ENCODE assay signal across 27 cellular contexts in the genomic region with DNA sequence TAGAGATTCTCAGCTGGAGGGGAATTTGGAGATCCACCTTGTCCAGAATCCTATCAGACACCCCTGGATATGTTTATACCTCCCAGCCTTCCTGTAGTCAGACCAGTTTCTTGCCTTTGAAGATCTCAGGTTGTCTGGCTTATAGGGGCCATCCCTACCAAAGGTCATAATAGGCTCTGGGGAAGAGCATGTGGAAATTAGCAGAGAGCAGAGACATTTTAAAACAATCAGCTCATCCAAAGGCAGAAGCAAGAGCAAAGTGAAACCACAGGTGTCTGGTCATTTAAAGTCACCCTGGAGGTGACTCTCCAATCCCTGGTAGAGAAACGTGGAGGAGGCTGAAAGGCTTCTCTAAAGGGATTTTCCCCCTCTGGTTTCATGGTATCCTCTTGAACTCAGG.
"Had no signal": no experiment of that assay in that cellular context is flagged by ENCODE, and none has a peak within 500 bp of the region (broad histone marks: within the 10 kb centered on the region; RNA-seq: fewer than 3 reads in every experiment).

No MANE protein-coding gene starts in this region.

- H3K9me3 ChIP-seq: stomach, suprapubic skin, testis, thoracic aorta, thyroid gland, tibial artery, tibial nerve, transverse colon, upper lobe of left lung, upper lobe of right lung, uterus, vagina had no signal

- H3K36me3 ChIP-seq: stomach, suprapubic skin, thoracic aorta, thyroid gland, tibial artery, tibial nerve, transverse colon, upper lobe of left lung, upper lobe of right lung, uterus, vagina had no signal

- H3K27ac Mint-ChIP-seq: stimulated activated effector memory CD8-positive, alpha-beta T cell treated with anti-CD3 and anti-CD28 coated beads, Interleukin-12 subunit alpha, Interleukin-12 subunit beta, amount 100 ng/mL, for 72 hours; stimulated activated memory B cell treated with anti-CD40 and anti-IgM and Interleukin-4, amounts not matched to agents 10 μg/mL and 1 μg/mL and 100 μg/mL, for 72 hours; stimulated activated naive CD8-positive, alpha-beta T cell treated with anti-CD3 and anti-CD28 coated beads, Interleukin-15, amount 100 ng/mL, for 72 hours; stimulated activated naive CD8-positive, alpha-beta T cell treated with anti-CD3 and anti-CD28 coated beads, Interleukin-15, Interleukin-2, amounts not matched to agents 100 ng/mL and 50 ng/mL, for 24 hours; type B pancreatic cell had no signal

- H3K4me3 Mint-ChIP-seq: stimulated activated effector memory CD8-positive, alpha-beta T cell treated with anti-CD3 and anti-CD28 coated beads, Interleukin-12 subunit alpha, Interleukin-12 subunit beta, amount 100 ng/mL, for 72 hours; stimulated activated memory B cell treated with anti-CD40 and anti-IgM and Interleukin-4, amounts not matched to agents 10 μg/mL and 1 μg/mL and 100 μg/mL, for 72 hours; stimulated activated naive CD8-positive, alpha-beta T cell treated with anti-CD3 and anti-CD28 coated beads, Interleukin-15, amount 100 ng/mL, for 72 hours; stimulated activated naive CD8-positive, alpha-beta T cell treated with anti-CD3 and anti-CD28 coated beads, Interleukin-15, Interleukin-2, amounts not matched to agents 100 ng/mL and 50 ng/mL, for 24 hours; type B pancreatic cell had no signal

- H3K27me3 Mint-ChIP-seq: stimulated activated memory B cell treated with anti-CD40 and anti-IgM and Interleukin-4, amounts not matched to agents 10 μg/mL and 1 μg/mL and 100 μg/mL, for 72 hours had no signal

- ATAC-seq: stimulated activated naive CD8-positive, alpha-beta T cell treated with anti-CD3 and anti-CD28 coated beads, Interleukin-15, amount 100 ng/mL, for 72 hours; stimulated activated naive CD8-positive, alpha-beta T cell treated with anti-CD3 and anti-CD28 coated beads, Interleukin-15, Interleukin-2, amounts not matched to agents 100 U/mL and 50 U/mL, for 24 hours; upper lobe of right lung had no signal

- H3K4me1 ChIP-seq: stomach, suprapubic skin, testis, thyroid gland, tibial artery, tibial nerve, transverse colon, upper lobe of left lung, upper lobe of right lung, uterus, vagina had no signal

- H3K4me1 Mint-ChIP-seq: stimulated activated memory B cell treated with anti-CD40 and anti-IgM and Interleukin-4, amounts not matched to agents 10 μg/mL and 1 μg/mL and 100 μg/mL, for 72 hours; stimulated activated naive CD8-positive, alpha-beta T cell treated with anti-CD3 and anti-CD28 coated beads, Interleukin-15, amount 100 ng/mL, for 72 hours had no signal

- H3K27ac ChIP-seq: stomach, suprapubic skin, testis, thoracic aorta, thyroid gland, tibial artery, tibial nerve, transverse colon, upper lobe of left lung, upper lobe of right lung, uterus, vagina had no signal

- H3K27me3 ChIP-seq: suprapubic skin, testis, thyroid gland, tibial artery, tibial nerve, transverse colon, upper lobe of left lung, upper lobe of right lung, uterus, vagina had no signal

- H3K9me3 Mint-ChIP-seq: stimulated activated naive CD8-positive, alpha-beta T cell treated with anti-CD3 and anti-CD28 coated beads, Interleukin-15, amount 100 ng/mL, for 72 hours; type B pancreatic cell had no signal

- H3K36me3 Mint-ChIP-seq: stimulated activated effector memory CD8-positive, alpha-beta T cell treated with anti-CD3 and anti-CD28 coated beads, Interleukin-12 subunit alpha, Interleukin-12 subunit beta, amount 100 ng/mL, for 72 hours; stimulated activated memory B cell treated with anti-CD40 and anti-IgM and Interleukin-4, amounts not matched to agents 10 μg/mL and 1 μg/mL and 100 μg/mL, for 72 hours; type B pancreatic cell had no signal

- DNase-seq: stimulated activated CD4-positive, alpha-beta T cell treated with anti-CD3 and anti-CD28 coated beads, Interleukin-2, amount 100 ng/mL, for 24 hours; stimulated activated CD4-positive, alpha-beta T cell treated with anti-CD3 and anti-CD28 coated beads, Interleukin-2, amount 100 ng/mL, for 48 hours; stimulated activated CD4-positive, alpha-beta T cell treated with anti-CD3 and anti-CD28 coated beads, Interleukin-4, amount 100 ng/mL, for 1 hour; stimulated activated CD4-positive, alpha-beta T cell treated with anti-CD3 and anti-CD28 coated beads, Interleukin-4, amount 100 ng/mL, for 24 hours; stimulated activated CD4-positive, alpha-beta T cell treated with anti-CD3 and anti-CD28 coated beads, Interleukin-4, amount 100 ng/mL, for 4 hours; stimulated activated CD8-positive, alpha-beta memory T cell treated with anti-CD3 and anti-CD28 coated beads, Interleukin-4, amount 100 ng/mL, for 48 hours; stimulated activated naive CD4-positive, alpha-beta T cell; stimulated activated naive CD4-positive, alpha-beta T cell treated with Interleukin-2 at 50 U/mL for 16 hours; stimulated activated naive CD8-positive, alpha-beta T cell treated with anti-CD3 and anti-CD28 coated beads, Interleukin-15, amount 100 ng/mL, for 72 hours; stimulated activated naive CD8-positive, alpha-beta T cell treated with anti-CD3 and anti-CD28 coated beads, Interleukin-15, Interleukin-2, amounts not matched to agents 100 U/mL and 50 U/mL, for 24 hours; stomach; substantia nigra; testis; thyroid gland; tibial artery; transverse colon; upper lobe of left lung; upper lobe of right lung; uterus had no signal

- H3K4me3 ChIP-seq: stomach, suprapubic skin, testis, thoracic aorta, thyroid gland, tibial artery, tibial nerve, transverse colon, upper lobe of left lung, upper lobe of right lung, uterus, vagina had no signal
